ENCODE assay signal across 24 cellular contexts in genomic region chr4:182286035-182286434, GRCh38. TPM values are rescaled to one million over a fixed set of nuclear protein-coding genes. Genes with fewer than 3 reads are reported as not detected.
A peak's percentile ranks its signal among the peaks of the same experiment; 100 is the strongest.
DNase-seq lines count a peak whose midpoint lies in the region; ATAC-seq and TF ChIP-seq lines count a peak whose summit lies in the region.
"Had no signal": no experiment of that assay in that cellular context is flagged by ENCODE, and none has a peak within 500 bp of the region (broad histone marks: within the 10 kb centered on the region; RNA-seq: fewer than 3 reads in every experiment).

No MANE protein-coding gene starts in this region.

- H3K36me3 Mint-ChIP-seq in stimulated activated memory B cell treated with anti-CD40 and anti-IgM and Interleukin-4, amounts not matched to agents 10 μg/mL and 1 μg/mL and 100 μg/mL, for 72 hours = no peaks in the 10 kb centered on the region
- H3K36me3 Mint-ChIP-seq: activated naive CD8-positive, alpha-beta T cell treated with anti-CD3 and anti-CD28 coated beads for 36 hours; CD8-positive, alpha-beta T cell; naive B cell had no signal

- H3K36me3 ChIP-seq in RWPE2 (ENCODE audit: low read depth) = no peaks in the 10 kb centered on the region
- H3K36me3 ChIP-seq: thoracic aorta had no signal

- no peak for TF ChIP-seq CTCF in RWPE2 (IDR thresholded peaks at IDR 0.05; ENCODE audit: poor library complexity, severe bottlenecking)
- TF ChIP-seq CTCF in fibroblast of the aortic adventitia (IDR thresholded peaks at IDR 0.05; ENCODE audit: insufficient read depth, low read length) = no peak

- H3K9me3 ChIP-seq in RWPE2 (ENCODE audit: severe bottlenecking) = no peaks in the 10 kb centered on the region
- H3K9me3 ChIP-seq: thoracic aorta had no signal

- no peak overlapping the region for H3K4me3 ChIP-seq in RWPE2 (ENCODE audit: severe bottlenecking)
- no peak overlapping the region for H3K4me3 ChIP-seq in fibroblast of the aortic adventitia (ENCODE audit: low read depth, low read length)
- H3K4me3 ChIP-seq: thoracic aorta had no signal

- no peaks in the 10 kb centered on the region for H3K27me3 ChIP-seq in RWPE2 (ENCODE audit: insufficient read depth, poor library complexity, severe bottlenecking)

- H3K27ac ChIP-seq in RWPE2 (ENCODE audit: poor library complexity, severe bottlenecking) = no peak overlapping the region
- H3K27ac ChIP-seq: thoracic aorta had no signal

- H3K27ac Mint-ChIP-seq in stimulated activated memory B cell treated with anti-CD40 and anti-IgM and Interleukin-4, amounts not matched to agents 10 μg/mL and 1 μg/mL and 100 μg/mL, for 72 hours = no peak overlapping the region
- H3K27ac Mint-ChIP-seq: activated naive CD8-positive, alpha-beta T cell treated with anti-CD3 and anti-CD28 coated beads for 36 hours; activated T-helper 2 cell treated with anti-CD3 and anti-CD28 coated beads, Interferon-gamma antibody, Interleukin-2, Interleukin-4, amounts not matched to agents 10 μg/mL and 5 μg/mL and 100 μg/mL, durations not matched to agents 14 hours and 24 hours and 36 hours; CD8-positive, alpha-beta T cell; naive B cell had no signal

- H3K4me3 Mint-ChIP-seq in stimulated activated memory B cell treated with anti-CD40 and anti-IgM and Interleukin-4, amounts not matched to agents 10 μg/mL and 1 μg/mL and 100 μg/mL, for 72 hours = no peak overlapping the region
- H3K4me3 Mint-ChIP-seq: activated naive CD8-positive, alpha-beta T cell treated with anti-CD3 and anti-CD28 coated beads for 36 hours; CD8-positive, alpha-beta T cell; naive B cell had no signal

- no peaks in the 10 kb centered on the region for H3K4me1 ChIP-seq in RWPE2 (ENCODE audit: insufficient read depth, poor library complexity, severe bottlenecking)

- peak; percentile 41; the same call in 2 of the 3 replicates for ATAC-seq in RWPE2 (ENCODE audit: low read depth)
- no peak for ATAC-seq in stimulated activated memory B cell treated with anti-CD40 and anti-IgM and Interleukin-4, amounts not matched to agents 10 μg/mL and 1 μg/mL and 100 μg/mL, for 72 hours
- ATAC-seq: CD8-positive, alpha-beta T cell had no signal

- H3K27me3 Mint-ChIP-seq in stimulated activated memory B cell treated with anti-CD40 and anti-IgM and Interleukin-4, amounts not matched to agents 10 μg/mL and 1 μg/mL and 100 μg/mL, for 72 hours = no peaks in the 10 kb centered on the region
- H3K27me3 Mint-ChIP-seq: activated naive CD8-positive, alpha-beta T cell treated with anti-CD3 and anti-CD28 coated beads for 36 hours; naive B cell had no signal

- H3K9me3 Mint-ChIP-seq in stimulated activated memory B cell treated with anti-CD40 and anti-IgM and Interleukin-4, amounts not matched to agents 10 μg/mL and 1 μg/mL and 100 μg/mL, for 72 hours = peaks cover 4% of the 10 kb centered on the region
- H3K9me3 Mint-ChIP-seq: activated naive CD8-positive, alpha-beta T cell treated with anti-CD3 and anti-CD28 coated beads for 36 hours; CD8-positive, alpha-beta T cell had no signal

- H3K4me1 Mint-ChIP-seq in stimulated activated memory B cell treated with anti-CD40 and anti-IgM and Interleukin-4, amounts not matched to agents 10 μg/mL and 1 μg/mL and 100 μg/mL, for 72 hours = no peaks in the 10 kb centered on the region
- H3K4me1 Mint-ChIP-seq: activated naive CD8-positive, alpha-beta T cell treated with anti-CD3 and anti-CD28 coated beads for 36 hours; naive B cell had no signal

- peak; percentile 58 for DNase-seq in GM03348 (ENCODE audit: low spot score)
- no peak for DNase-seq in RWPE2 (ENCODE audit: low spot score)
- DNase-seq in fibroblast of the aortic adventitia (ENCODE audit: low read depth) = peak; percentile 27
- DNase-seq in renal cortical epithelial cell (ENCODE audit: low read depth) = peak; percentile 33
- DNase-seq in GDM1 (lab: John Stamatoyannopoulos, UW) = no peak
- no peak for DNase-seq in cerebellum (ENCODE audit: low spot score)
- DNase-seq: activated CD4-positive, alpha-beta T cell treated with anti-CD3 and anti-CD28 coated beads, Interleukin-2, amount 50 U/mL, for 1 hour; activated CD8-positive, alpha-beta memory T cell treated with anti-CD3 and anti-CD28 coated beads, Interleukin-2, amount 50 U/mL, for 4 hours; activated naive CD8-positive, alpha-beta T cell treated with anti-CD3 and anti-CD28 coated beads for 36 hours; CD8-positive, alpha-beta T cell; dermis blood vessel endothelial cell; DMS53; foreskin melanocyte; hypothalamus; islet precursor cell; naive B cell; NCI-H1417; NCI-H748 treated with DMSO at 0.1 percent for 48 hours; SHP77 treated with DMSO at 0.1 percent for 48 hours; stimulated activated naive CD4-positive, alpha-beta T cell had no signal

RNA-seq across cellular contexts. Expression of gene TENM3, which starts 42.8 kb away (rescaled TPM):
- total RNA-seq in fibroblast of the aortic adventitia (ENCODE audit: low replicate concordance) = 6.3 and 14.0 TPM in 2 replicates
- 1.2 and 4.5 TPM in 2 replicates for total RNA-seq in renal cortical epithelial cell
- total RNA-seq in cerebellum = 163 TPM
- total RNA-seq: activated naive CD8-positive, alpha-beta T cell treated with anti-CD3 and anti-CD28 coated beads for 36 hours; CD8-positive, alpha-beta T cell; T-helper 1 cell treated with Interleukin-12 subunit alpha and Interleukin-12 subunit beta and Interleukin-4 antibody, amounts not matched to agents 30 ng/mL and 1 ng/mL, for 36 hours had no signal

Comparison
In these comparisons a context has a peak if more than half of its experiments do, and no peak if none do; other contexts are left out.
1. DNase-seq: peak in GM03348 (single experiment), fibroblast of the aortic adventitia (single experiment) and renal cortical epithelial cell (single experiment); none in RWPE2 (single experiment), GDM1 (single experiment) and cerebellum (single experiment).
2. RNA of gene TENM3, which starts 42.8 kb away (total RNA-seq): 163 TPM in cerebellum (single experiment); 6.3 to 14.0 TPM in fibroblast of the aortic adventitia and 1.2 to 4.5 TPM in renal cortical epithelial cell; every median in the first group is over 10 times any median in the second.